ENCODE assay signal across 21 cellular contexts in the genomic region with DNA sequence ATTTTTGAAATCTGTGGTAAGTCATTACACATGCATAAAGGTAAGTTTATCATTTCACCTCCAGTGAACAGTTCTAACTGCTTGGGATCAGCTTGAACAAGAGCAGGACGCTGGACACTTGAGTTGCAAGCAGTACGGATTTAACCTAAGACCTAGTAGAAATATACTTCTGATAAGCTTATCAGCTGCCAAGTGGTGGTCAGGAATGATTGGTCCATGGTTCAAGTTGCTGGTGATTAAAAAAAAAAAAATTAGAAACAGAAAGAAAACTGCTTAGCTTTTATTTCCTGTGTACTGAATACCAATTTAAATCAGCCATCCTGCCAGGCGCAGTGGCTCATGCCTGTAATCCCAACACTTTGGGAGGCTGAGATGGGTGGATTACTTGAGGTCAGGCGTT.
"Had no signal": no experiment of that assay in that cellular context is flagged by ENCODE, and none has a peak within 500 bp of the region (broad histone marks: within the 10 kb centered on the region; RNA-seq: fewer than 3 reads in every experiment).

No MANE protein-coding gene starts in this region.

- H3K9me3 Mint-ChIP-seq: activated naive CD8-positive, alpha-beta T cell treated with anti-CD3 and anti-CD28 coated beads, Interleukin-2, amount 10 ng/mL, durations not matched to agents 7 days and 5 days; dendritic cell treated with granulocyte-macrophage colony-stimulating factor and Interleukin-4, amounts not matched to agents 40 ng/mL and 50 ng/mL, for 4 days; type B pancreatic cell had no signal

- H3K27ac ChIP-seq: body of pancreas, foreskin keratinocyte, thoracic aorta, VCaP had no signal

- H3K27ac Mint-ChIP-seq: dendritic cell treated with granulocyte-macrophage colony-stimulating factor and Interleukin-4, amounts not matched to agents 40 ng/mL and 50 ng/mL, for 4 days; type B pancreatic cell had no signal

- H3K4me1 ChIP-seq: body of pancreas had no signal

- H3K4me3 ChIP-seq: body of pancreas, mucosa of descending colon, spleen, thoracic aorta had no signal

- H3K36me3 ChIP-seq: thoracic aorta had no signal

- ATAC-seq: body of pancreas, foreskin keratinocyte, left colon, mucosa of descending colon had no signal

- DNase-seq: activated CD4-positive, CD25-positive, alpha-beta regulatory T cell treated with anti-CD3 and anti-CD28 coated beads, Interleukin-2, amount 50 U/mL, for 72 hours; activated gamma-delta T cell treated with Interleukin-2 at 50 U/mL for 16 hours; activated naive CD8-positive, alpha-beta T cell treated with anti-CD3 and anti-CD28 coated beads, Interleukin-2, amount 10 ng/mL, durations not matched to agents 7 days and 5 days; activated T-cell treated with anti-CD3 and anti-CD28 coated beads, Interleukin-2, amount 50 U/mL, for 1 hour; anterior cingulate cortex; body of pancreas; effector CD4-positive, alpha-beta T cell; foreskin keratinocyte; left colon; mesendoderm; mucosa of descending colon; retina; spleen; stimulated activated CD4-positive, alpha-beta T cell treated with anti-CD3 and anti-CD28 coated beads, Interleukin-4, amount 100 ng/mL, for 1 hour; stimulated activated naive CD4-positive, alpha-beta T cell treated with Interleukin-2 at 50 U/mL for 16 hours; T-helper 1 cell had no signal

- H3K27me3 ChIP-seq: body of pancreas, foreskin keratinocyte, spleen had no signal

- H3K4me3 Mint-ChIP-seq: activated naive CD8-positive, alpha-beta T cell treated with anti-CD3 and anti-CD28 coated beads, Interleukin-2, amount 10 ng/mL, durations not matched to agents 7 days and 5 days; dendritic cell treated with granulocyte-macrophage colony-stimulating factor and Interleukin-4, amounts not matched to agents 40 ng/mL and 50 ng/mL, for 4 days; type B pancreatic cell had no signal

- H3K27me3 Mint-ChIP-seq: activated naive CD8-positive, alpha-beta T cell treated with anti-CD3 and anti-CD28 coated beads, Interleukin-2, amount 10 ng/mL, durations not matched to agents 7 days and 5 days; dendritic cell treated with granulocyte-macrophage colony-stimulating factor and Interleukin-4, amounts not matched to agents 40 ng/mL and 50 ng/mL, for 4 days; progenitor cell of endocrine pancreas; type B pancreatic cell had no signal

- H3K9me3 ChIP-seq: body of pancreas, mucosa of descending colon, spleen, thoracic aorta had no signal
